12 cellular contexts compared by ENCODE assay signal in genomic region chr7:54811016-54811924, GRCh38. TPM values are rescaled to one million over a fixed set of nuclear protein-coding genes. Genes with fewer than 3 reads are reported as not detected.
DNase-seq lines count a peak whose midpoint lies in the region; ATAC-seq and TF ChIP-seq lines count a peak whose summit lies in the region.
"Had no signal": no experiment of that assay in that cellular context is flagged by ENCODE, and none has a peak within 500 bp of the region (broad histone marks: within the 10 kb centered on the region; RNA-seq: fewer than 3 reads in every experiment).

No MANE protein-coding gene starts in this region.

- H3K4me1 ChIP-seq in psoas muscle, result peaks cover 8% of the 10 kb centered on the region

- H3K4me3 ChIP-seq in fibroblast of pulmonary artery (replicated peaks; ENCODE audit: low read depth, low read length) (no peak overlapping the region), psoas muscle (no peak overlapping the region)
- H3K4me3 ChIP-seq: cardiac muscle cell had no signal

- H3K9me3 ChIP-seq in psoas muscle, result no peaks in the 10 kb centered on the region

- DNase-seq in Daoy (ENCODE audit: low read depth), result peak; percentile 86
- peak; percentile 66 for DNase-seq in fibroblast of pulmonary artery (ENCODE audit: low read depth)
- no peak for DNase-seq in psoas muscle
- no peak for DNase-seq in HPDE6-E6E7 (ENCODE audit: extremely low spot score)
- DNase-seq in DMS53 treated with DMSO at 0.1 percent for 48 hours (lab: John Stamatoyannopoulos, UW; ENCODE audit: unreplicated experiment), result no peak
- DNase-seq: NCI-H524, nucleus accumbens, T-cell had no signal

- ATAC-seq in SK-N-SH treated with all-trans-retinoic acid at 6 μM for 48 hours (peak; percentile 94), psoas muscle (no peak), GM19035 (IDR thresholded peaks at IDR 0.05; ENCODE audit: unreplicated experiment) (no peak), HG03520 (IDR thresholded peaks at IDR 0.05; ENCODE audit: unreplicated experiment) (no peak)
- ATAC-seq: T-cell had no signal

- 59 to 67% (median 63%) methylated on average over 7 of the region's 7 CpGs for WGBS in psoas muscle, 3 donors

- H3K27ac ChIP-seq in psoas muscle, result peak overlapping the region; percentile 5
- H3K27ac ChIP-seq: cardiac muscle cell had no signal

- TF ChIP-seq CTCF in fibroblast of pulmonary artery (IDR thresholded peaks at IDR 0.05; ENCODE audit: low read length, missing control alignments) (no peak), psoas muscle (IDR thresholded peaks at IDR 0.05) (no peak)

- intact Hi-C loops in psoas muscle (cut with DNase I), result no loop called here

- no peaks in the 10 kb centered on the region for H3K36me3 ChIP-seq in psoas muscle (ENCODE audit: insufficient read depth in 1 of 2, low read depth in 1 of 2)
- H3K36me3 ChIP-seq: cardiac muscle cell had no signal

- H3K27me3 ChIP-seq in psoas muscle (ENCODE audit: insufficient read depth in 3 of 3, low read length in 2 of 3), result peaks cover 0 to 1% (median 0%) of the 10 kb centered on the region in 3 donors
- H3K27me3 ChIP-seq: cardiac muscle cell had no signal

TF ChIP-seq in SK-N-SH treated with all-trans-retinoic acid at 6 μM for 48 hours, 23 proteins besides CTCF, POLR2A, EP300 and RAD21:
- peak; percentile 92 for TF ChIP-seq ISL1 (CRISPR knock-in tag; IDR thresholded peaks at IDR 0.05)
- TF ChIP-seq TOX (CRISPR knock-in tag; IDR thresholded peaks at IDR 0.05; ENCODE audit: borderline replicate concordance), result no peak
- TF ChIP-seq ZC3H10 (CRISPR knock-in tag; IDR thresholded peaks at IDR 0.05), result no peak
- TF ChIP-seq ZNF8 (CRISPR knock-in tag; IDR thresholded peaks at IDR 0.05), result no peak
- TF ChIP-seq SNAI2 (CRISPR knock-in tag; IDR thresholded peaks at IDR 0.05), result 0 out of 2 replicates have a peak, but pooled peaks have one; percentile 14

RNA-seq across cellular contexts. Expression of gene SEC61G, which starts 52.3 kb away (rescaled TPM):
- 1,119 and 2,044 TPM in 2 replicates for total RNA-seq in Daoy (2014; rRNA removed; shearing (Covaris generic))
- total RNA-seq in psoas muscle, result 10 to 100 TPM; 44.1 to 67.8 (median 56.4) TPM
- 100 to 1,000 TPM; 193 to 423 (median 242) TPM for polyA plus RNA-seq in psoas muscle

Comparison
In these comparisons a context has a peak if more than half of its experiments do, and no peak if none do; other contexts are left out.
1. DNase-seq: peak in Daoy (single experiment) and fibroblast of pulmonary artery (single experiment); none in psoas muscle (0 of 2), HPDE6-E6E7 (single experiment) and DMS53 treated with DMSO at 0.1 percent for 48 hours (single experiment).
2. RNA of gene SEC61G, which starts 52.3 kb away (total RNA-seq): 1,119 to 2,044 TPM in Daoy; 44.1 to 67.8 TPM in psoas muscle; every median in the first group is over 10 times any median in the second.